8 cellular contexts compared by ENCODE assay signal in the genomic region with DNA sequence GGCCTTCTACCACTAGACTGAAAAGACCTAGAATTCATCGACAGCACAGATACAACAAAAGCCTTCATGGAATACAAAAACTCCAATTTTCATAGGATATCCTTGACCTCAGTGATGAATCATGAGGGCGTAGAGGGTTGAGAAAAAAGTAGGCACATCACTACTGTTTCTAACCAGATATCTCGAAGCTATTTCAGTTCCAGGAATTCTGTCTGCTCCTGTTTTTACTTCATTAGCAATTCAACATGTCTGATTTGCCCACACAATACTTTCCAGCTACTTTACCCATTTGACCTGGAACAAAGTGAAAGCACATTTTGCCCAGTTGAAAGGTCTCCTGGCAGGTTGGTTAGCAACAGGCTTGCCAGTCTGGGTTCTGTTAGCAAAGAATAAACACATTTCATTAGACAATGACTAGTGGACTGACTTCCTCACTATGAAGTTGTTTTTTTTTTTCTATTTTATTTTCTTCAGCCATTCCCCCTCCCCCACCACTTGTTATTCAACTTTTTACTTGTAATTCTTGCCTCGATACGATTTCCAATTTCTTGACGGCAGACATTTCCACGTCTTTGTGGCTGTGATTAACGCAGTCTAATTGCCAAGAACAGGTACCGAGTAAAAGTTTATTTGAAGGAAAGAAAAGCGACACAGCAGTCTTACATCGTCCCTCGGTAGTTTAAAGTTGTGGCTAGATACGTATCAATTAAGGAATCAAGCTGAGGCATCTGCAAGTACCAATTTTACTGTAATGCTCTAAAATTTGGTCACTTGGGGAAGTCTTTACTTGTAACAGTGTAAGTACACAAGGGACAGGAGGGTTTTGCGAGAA.
DNase-seq lines count a peak whose midpoint lies in the region; ATAC-seq and TF ChIP-seq lines count a peak whose summit lies in the region.

No MANE protein-coding gene starts in this region.

- H2AFZ ChIP-seq in ACC112 (ENCODE audit: low read length, unreplicated experiment) (peak overlapping the region; percentile 64), neuron (ENCODE audit: low read depth, low read length) (peak overlapping the region; percentile 10)

- peaks cover 21% of the 10 kb centered on the region for H3K79me2 ChIP-seq in ACC112 (ENCODE audit: control insufficient read depth, insufficient read depth, low read length, unreplicated experiment)

- H3K36me3 ChIP-seq in ACC112 (ENCODE audit: insufficient read depth, low read length) (no peaks in the 10 kb centered on the region), neuron (ENCODE audit: insufficient read depth, low read length) (no peaks in the 10 kb centered on the region)

- TF ChIP-seq CTCF in GM12875 (IDR thresholded peaks at IDR 0.05; ENCODE audit: borderline replicate concordance, insufficient read depth, low read depth, low read length) = no peak

- H3K27me3 ChIP-seq in ACC112 (ENCODE audit: insufficient read depth, low read length) (no peaks in the 10 kb centered on the region), neuron (ENCODE audit: insufficient read depth, low read length) (no peaks in the 10 kb centered on the region)

- TF ChIP-seq POLR2A in erythroblast (IDR thresholded peaks at IDR 0.05; ENCODE audit: low read length) = no peak

- DNase-seq in SW480 (ENCODE audit: low spot score) (peak; percentile 41), erythroblast (lab: John Stamatoyannopoulos, UW) (peak; percentile 62 to 73)
- DNase-seq in activated effector memory CD4-positive, alpha-beta T cell treated with Interleukin-2 at 50 U/mL for 16 hours = no peak
- no peak for DNase-seq in activated effector memory CD4-positive, alpha-beta T cell treated with anti-CD3 and anti-CD28 coated beads, Interleukin-2, amount 50 U/mL, for 16 hours

- no peak for ATAC-seq in GM21528 (IDR thresholded peaks at IDR 0.05; ENCODE audit: low FRiP score, unreplicated experiment)

- no peaks in the 10 kb centered on the region for H3K9me3 ChIP-seq in neuron (ENCODE audit: low read length)

- H3K4me1 ChIP-seq in ACC112 (ENCODE audit: control insufficient read depth, insufficient read depth, low read length, unreplicated experiment) (peaks cover 16% of the 10 kb centered on the region), neuron (ENCODE audit: insufficient read depth, low read length) (peaks cover 31% of the 10 kb centered on the region)

- H3K4me3 ChIP-seq in ACC112 (ENCODE audit: low read depth, low read length) (peak overlapping the region; percentile 96), GM12875 (ENCODE audit: low read depth, low read length) (peak overlapping the region; percentile 77), neuron (ENCODE audit: low read length) (peak overlapping the region; percentile 94)

- H3K27ac ChIP-seq in ACC112 (ENCODE audit: low read depth, low read length) = peak overlapping the region; percentile 66; the same call in 1 of the 2 replicates

Comparison
In these comparisons a context has a peak if more than half of its experiments do, and no peak if none do; other contexts are left out.
1. DNase-seq: peak in SW480 (single experiment) and erythroblast (2 of 2); none in activated effector memory CD4-positive, alpha-beta T cell treated with Interleukin-2 at 50 U/mL for 16 hours (single experiment) and activated effector memory CD4-positive, alpha-beta T cell treated with anti-CD3 and anti-CD28 coated beads, Interleukin-2, amount 50 U/mL, for 16 hours (single experiment).
2. Peak in every context shown above with its lines, with median percentiles within 50 percentile points of each other: H3K4me3 ChIP-seq.